ENCODE assay signal across 11 cellular contexts in genomic region chr9:36802171-36802920, GRCh38.
A peak's percentile ranks its signal among the peaks of the same experiment; 100 is the strongest.
DNase-seq lines count a peak whose midpoint lies in the region; ATAC-seq lines count a peak whose summit lies in the region.
"Had no signal": no experiment of that assay in that cellular context is flagged by ENCODE, and none has a peak within 500 bp of the region (broad histone marks: within the 10 kb centered on the region; RNA-seq: fewer than 3 reads in every experiment).

No MANE protein-coding gene starts in this region.

- H3K9me3 Mint-ChIP-seq in stimulated activated memory B cell treated with anti-CD40 and anti-IgM and Interleukin-4, amounts not matched to agents 10 μg/mL and 1 μg/mL and 100 μg/mL, for 72 hours, result no peaks in the 10 kb centered on the region
- H3K9me3 Mint-ChIP-seq: immature natural killer cell had no signal

- no peak for ATAC-seq in stimulated activated memory B cell treated with anti-CD40 and anti-IgM and Interleukin-4, amounts not matched to agents 10 μg/mL and 1 μg/mL and 100 μg/mL, for 72 hours
- ATAC-seq: right cardiac atrium had no signal

- H3K27me3 ChIP-seq in adipocyte (replicated peaks; ENCODE audit: control insufficient read depth, insufficient read depth, low read length), result peaks cover 63% of the 10 kb centered on the region

- no peak overlapping the region for H3K27ac Mint-ChIP-seq in stimulated activated memory B cell treated with anti-CD40 and anti-IgM and Interleukin-4, amounts not matched to agents 10 μg/mL and 1 μg/mL and 100 μg/mL, for 72 hours
- H3K27ac Mint-ChIP-seq: immature natural killer cell had no signal

- peaks cover 24% of the 10 kb centered on the region for H3K27me3 Mint-ChIP-seq in stimulated activated memory B cell treated with anti-CD40 and anti-IgM and Interleukin-4, amounts not matched to agents 10 μg/mL and 1 μg/mL and 100 μg/mL, for 72 hours

- H3K4me3 Mint-ChIP-seq in stimulated activated memory B cell treated with anti-CD40 and anti-IgM and Interleukin-4, amounts not matched to agents 10 μg/mL and 1 μg/mL and 100 μg/mL, for 72 hours, result no peak overlapping the region
- H3K4me3 Mint-ChIP-seq: immature natural killer cell had no signal

- H3K4me1 ChIP-seq in adipocyte (ENCODE audit: control insufficient read depth, insufficient read depth, low read length), result peaks cover 25% of the 10 kb centered on the region

- peak overlapping the region; percentile 17 for H3K4me3 ChIP-seq in adipocyte (ENCODE audit: low read length)

- H3K4me1 Mint-ChIP-seq in stimulated activated memory B cell treated with anti-CD40 and anti-IgM and Interleukin-4, amounts not matched to agents 10 μg/mL and 1 μg/mL and 100 μg/mL, for 72 hours, result no peaks in the 10 kb centered on the region
- H3K4me1 Mint-ChIP-seq: immature natural killer cell had no signal

- DNase-seq in NCI-H2107 treated with DMSO at 0.1 percent for 48 hours (lab: John Stamatoyannopoulos, UW; ENCODE audit: unreplicated experiment) (peak; percentile 10), NCI-H2107 (lab: John Stamatoyannopoulos, UW) (no peak), adipocyte (ENCODE audit: low read depth) (peak; percentile 51), hippocampal formation (lab: John Stamatoyannopoulos, UW) (peak; percentile 74 to 92), superior temporal gyrus (ENCODE audit: extremely low spot score) (peak; percentile 86), NCI-H187 (lab: John Stamatoyannopoulos, UW) (no peak)
- DNase-seq in NK-92 treated with Interleukin-12 subunit alpha and Interleukin-12 subunit beta, amount 100 ng/mL, for 24 hours (lab: John Stamatoyannopoulos, UW), result no peak
- DNase-seq: immature natural killer cell, NCI-H2029 treated with DMSO at 0.1 percent for 48 hours, right cardiac atrium had no signal

- no peaks in the 10 kb centered on the region for H3K36me3 ChIP-seq in adipocyte (ENCODE audit: control insufficient read depth, insufficient read depth, low read length, severe bottlenecking)

- no peaks in the 10 kb centered on the region for H3K36me3 Mint-ChIP-seq in stimulated activated memory B cell treated with anti-CD40 and anti-IgM and Interleukin-4, amounts not matched to agents 10 μg/mL and 1 μg/mL and 100 μg/mL, for 72 hours
- H3K36me3 Mint-ChIP-seq: immature natural killer cell had no signal

- H3K9ac ChIP-seq in adipocyte (ENCODE audit: low read length), result no peak overlapping the region

- peaks cover 6% of the 10 kb centered on the region for H3K9me3 ChIP-seq in adipocyte (ENCODE audit: control insufficient read depth, low read length)

Comparison
In these comparisons a context has a peak if more than half of its experiments do, and no peak if none do; other contexts are left out.
1. DNase-seq: peak in NCI-H2107 treated with DMSO at 0.1 percent for 48 hours (single experiment), adipocyte (single experiment), hippocampal formation (2 of 2) and superior temporal gyrus (single experiment); none in NCI-H2107 (single experiment), NCI-H187 (0 of 2) and NK-92 treated with Interleukin-12 subunit alpha and Interleukin-12 subunit beta, amount 100 ng/mL, for 24 hours (single experiment).